In genomic region chr7:16268821-16269768, GRCh38 we compare ENCODE assay signal across 15 cellular contexts.
DNase-seq lines count a peak whose midpoint lies in the region; ATAC-seq, FAIRE-seq and TF ChIP-seq lines count a peak whose summit lies in the region.
"Had no signal": no experiment of that assay in that cellular context is flagged by ENCODE, and none has a peak within 500 bp of the region (broad histone marks: within the 10 kb centered on the region; RNA-seq: fewer than 3 reads in every experiment).

No MANE protein-coding gene starts in this region.

- no peaks in the 10 kb centered on the region for H3K36me3 ChIP-seq in pancreas
- H3K36me3 ChIP-seq: colonic mucosa, suprapubic skin had no signal

- no peak overlapping the region; the same call in 1 of the 2 replicates for H3K27ac Mint-ChIP-seq in HFFc6
- H3K27ac Mint-ChIP-seq: nephron progenitor cell had no signal

- no peak overlapping the region for H3K4me3 ChIP-seq in pancreas
- H3K4me3 ChIP-seq: colonic mucosa, suprapubic skin had no signal

- intact Hi-C loops in pancreas (cut with DNase I): no loop called here

- H3K27me3 Mint-ChIP-seq in HFFc6 (ENCODE audit: insufficient read depth): no peaks in the 10 kb centered on the region

- H3K36me3 Mint-ChIP-seq in HFFc6 (ENCODE audit: low read depth): no peaks in the 10 kb centered on the region

- DNase-seq in AG08396 (ENCODE audit: low spot score) (peak; percentile 6), HFFc6 (peak; percentile 48), foreskin keratinocyte (peak; percentile 83 to 91), NCI-H1048 (lab: John Stamatoyannopoulos, UW) (no peak), ureter (ENCODE audit: low spot score) (no peak), pancreas (no peak)
- DNase-seq in activated CD8-positive, alpha-beta memory T cell treated with anti-CD3 and anti-CD28 coated beads, Interleukin-2, amount 50 U/mL, for 48 hours: no peak
- DNase-seq: colonic mucosa, COR-L47, NCI-H345, nephron progenitor cell, T-helper 1 cell had no signal

- 80 to 82% methylated on average over 12 of the region's 12 CpGs for WGBS in pancreas, 2 donors

- H3K27me3 ChIP-seq in foreskin keratinocyte (no peaks in the 10 kb centered on the region), pancreas (no peaks in the 10 kb centered on the region)
- H3K27me3 ChIP-seq: colonic mucosa, suprapubic skin had no signal

- no peaks in the 10 kb centered on the region for H3K9me3 Mint-ChIP-seq in HFFc6
- H3K9me3 Mint-ChIP-seq: nephron progenitor cell had no signal

- H3K4me1 Mint-ChIP-seq in HFFc6 (ENCODE audit: low read depth): peaks cover 18% of the 10 kb centered on the region
- H3K4me1 Mint-ChIP-seq: nephron progenitor cell had no signal

- TF ChIP-seq CTCF in HFFc6 (IDR thresholded peaks at IDR 0.05): no peak
- TF ChIP-seq CTCF in foreskin keratinocyte (conservative IDR thresholded peaks at IDR 0.05): no peak
- no peak for TF ChIP-seq CTCF in pancreas (IDR thresholded peaks at IDR 0.05)

- H3K4me3 Mint-ChIP-seq in HFFc6: no peak overlapping the region
- H3K4me3 Mint-ChIP-seq: nephron progenitor cell had no signal

- H3K27ac ChIP-seq in foreskin keratinocyte (no peak overlapping the region), pancreas (no peak overlapping the region)
- H3K27ac ChIP-seq: colonic mucosa, HL-60, suprapubic skin had no signal

- H3K4me1 ChIP-seq in foreskin keratinocyte (peaks cover 6% of the 10 kb centered on the region), pancreas (no peaks in the 10 kb centered on the region)
- H3K4me1 ChIP-seq: colonic mucosa, suprapubic skin had no signal

- ATAC-seq in SK-N-SH treated with all-trans-retinoic acid at 6 μM for 48 hours (peak; percentile 91), foreskin keratinocyte (peak; percentile 99), pancreas (no peak)

- no peaks in the 10 kb centered on the region for H3K9me3 ChIP-seq in pancreas
- H3K9me3 ChIP-seq: colonic mucosa, suprapubic skin had no signal

- FAIRE-seq in pancreas (lab: Jason Lieb, UNC): no peak

TF ChIP-seq in SK-N-SH treated with all-trans-retinoic acid at 6 μM for 48 hours, 23 proteins besides CTCF, POLR2A, EP300 and RAD21 (continues in another document):
- TF ChIP-seq ISL1 (CRISPR knock-in tag; IDR thresholded peaks at IDR 0.05): peak; percentile 95
- no peak for TF ChIP-seq ESRRG (CRISPR knock-in tag; IDR thresholded peaks at IDR 0.05)
- TF ChIP-seq GLIS3 (CRISPR knock-in tag; IDR thresholded peaks at IDR 0.05): peak; percentile 89; the same call in 1 of the 2 replicates
- TF ChIP-seq, protein P1, sequence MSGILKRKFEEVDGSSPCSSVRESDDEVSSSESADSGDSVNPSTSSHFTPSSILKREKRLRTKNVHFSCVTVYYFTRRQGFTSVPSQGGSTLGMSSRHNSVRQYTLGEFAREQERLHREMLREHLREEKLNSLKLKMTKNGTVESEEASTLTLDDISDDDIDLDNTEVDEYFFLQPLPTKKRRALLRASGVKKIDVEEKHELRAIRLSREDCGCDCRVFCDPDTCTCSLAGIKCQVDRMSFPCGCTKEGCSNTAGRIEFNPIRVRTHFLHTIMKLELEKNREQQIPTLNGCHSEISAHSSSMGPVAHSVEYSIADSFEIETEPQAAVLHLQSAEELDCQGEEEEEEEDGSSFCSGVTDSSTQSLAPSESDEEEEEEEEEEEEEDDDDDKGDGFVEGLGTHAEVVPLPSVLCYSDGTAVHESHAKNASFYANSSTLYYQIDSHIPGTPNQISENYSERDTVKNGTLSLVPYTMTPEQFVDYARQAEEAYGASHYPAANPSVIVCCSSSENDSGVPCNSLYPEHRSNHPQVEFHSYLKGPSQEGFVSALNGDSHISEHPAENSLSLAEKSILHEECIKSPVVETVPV (CRISPR knock-in tag; IDR thresholded peaks at IDR 0.05): no peak
- TF ChIP-seq BACH2 (CRISPR knock-in tag; IDR thresholded peaks at IDR 0.05; ENCODE audit: borderline replicate concordance): no peak
- peak; percentile 47; the same call in 1 of the 2 replicates for TF ChIP-seq TCF4 (CRISPR knock-in tag; IDR thresholded peaks at IDR 0.05; ENCODE audit: borderline replicate concordance)
- TF ChIP-seq CREB5 (CRISPR knock-in tag; IDR thresholded peaks at IDR 0.05; ENCODE audit: low read depth): peak; percentile 86
- peak; percentile 57; the same call in 1 of the 2 replicates for TF ChIP-seq SNAI2 (CRISPR knock-in tag; IDR thresholded peaks at IDR 0.05)
- no peak for TF ChIP-seq ARNTL (CRISPR knock-in tag; IDR thresholded peaks at IDR 0.05; ENCODE audit: borderline replicate concordance, low read depth)
- no peak for TF ChIP-seq ZNF70 (CRISPR knock-in tag; IDR thresholded peaks at IDR 0.05)
- TF ChIP-seq, protein P2, sequence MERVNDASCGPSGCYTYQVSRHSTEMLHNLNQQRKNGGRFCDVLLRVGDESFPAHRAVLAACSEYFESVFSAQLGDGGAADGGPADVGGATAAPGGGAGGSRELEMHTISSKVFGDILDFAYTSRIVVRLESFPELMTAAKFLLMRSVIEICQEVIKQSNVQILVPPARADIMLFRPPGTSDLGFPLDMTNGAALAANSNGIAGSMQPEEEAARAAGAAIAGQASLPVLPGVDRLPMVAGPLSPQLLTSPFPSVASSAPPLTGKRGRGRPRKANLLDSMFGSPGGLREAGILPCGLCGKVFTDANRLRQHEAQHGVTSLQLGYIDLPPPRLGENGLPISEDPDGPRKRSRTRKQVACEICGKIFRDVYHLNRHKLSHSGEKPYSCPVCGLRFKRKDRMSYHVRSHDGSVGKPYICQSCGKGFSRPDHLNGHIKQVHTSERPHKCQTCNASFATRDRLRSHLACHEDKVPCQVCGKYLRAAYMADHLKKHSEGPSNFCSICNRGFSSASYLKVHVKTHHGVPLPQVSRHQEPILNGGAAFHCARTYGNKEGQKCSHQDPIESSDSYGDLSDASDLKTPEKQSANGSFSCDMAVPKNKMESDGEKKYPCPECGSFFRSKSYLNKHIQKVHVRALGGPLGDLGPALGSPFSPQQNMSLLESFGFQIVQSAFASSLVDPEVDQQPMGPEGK (CRISPR knock-in tag; IDR thresholded peaks at IDR 0.05; ENCODE audit: borderline replicate concordance): peak; percentile 80; the same call in 1 of the 2 replicates
- peak; percentile 91; the same call in 1 of the 2 replicates for TF ChIP-seq TOX (CRISPR knock-in tag; IDR thresholded peaks at IDR 0.05; ENCODE audit: borderline replicate concordance)
- TF ChIP-seq, protein P3, sequence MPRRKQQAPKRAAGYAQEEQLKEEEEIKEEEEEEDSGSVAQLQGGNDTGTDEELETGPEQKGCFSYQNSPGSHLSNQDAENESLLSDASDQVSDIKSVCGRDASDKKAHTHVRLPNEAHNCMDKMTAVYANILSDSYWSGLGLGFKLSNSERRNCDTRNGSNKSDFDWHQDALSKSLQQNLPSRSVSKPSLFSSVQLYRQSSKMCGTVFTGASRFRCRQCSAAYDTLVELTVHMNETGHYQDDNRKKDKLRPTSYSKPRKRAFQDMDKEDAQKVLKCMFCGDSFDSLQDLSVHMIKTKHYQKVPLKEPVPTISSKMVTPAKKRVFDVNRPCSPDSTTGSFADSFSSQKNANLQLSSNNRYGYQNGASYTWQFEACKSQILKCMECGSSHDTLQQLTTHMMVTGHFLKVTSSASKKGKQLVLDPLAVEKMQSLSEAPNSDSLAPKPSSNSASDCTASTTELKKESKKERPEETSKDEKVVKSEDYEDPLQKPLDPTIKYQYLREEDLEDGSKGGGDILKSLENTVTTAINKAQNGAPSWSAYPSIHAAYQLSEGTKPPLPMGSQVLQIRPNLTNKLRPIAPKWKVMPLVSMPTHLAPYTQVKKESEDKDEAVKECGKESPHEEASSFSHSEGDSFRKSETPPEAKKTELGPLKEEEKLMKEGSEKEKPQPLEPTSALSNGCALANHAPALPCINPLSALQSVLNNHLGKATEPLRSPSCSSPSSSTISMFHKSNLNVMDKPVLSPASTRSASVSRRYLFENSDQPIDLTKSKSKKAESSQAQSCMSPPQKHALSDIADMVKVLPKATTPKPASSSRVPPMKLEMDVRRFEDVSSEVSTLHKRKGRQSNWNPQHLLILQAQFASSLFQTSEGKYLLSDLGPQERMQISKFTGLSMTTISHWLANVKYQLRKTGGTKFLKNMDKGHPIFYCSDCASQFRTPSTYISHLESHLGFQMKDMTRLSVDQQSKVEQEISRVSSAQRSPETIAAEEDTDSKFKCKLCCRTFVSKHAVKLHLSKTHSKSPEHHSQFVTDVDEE (CRISPR knock-in tag; IDR thresholded peaks at IDR 0.05): no peak; the same call in 1 of the 2 replicates
- TF ChIP-seq ZFP3 (CRISPR knock-in tag; IDR thresholded peaks at IDR 0.05): peak; percentile 77; the same call in 1 of the 2 replicates
- peak; percentile 54; the same call in 1 of the 2 replicates for TF ChIP-seq ZC3H10 (CRISPR knock-in tag; IDR thresholded peaks at IDR 0.05)
- no peak for TF ChIP-seq ZNF565 (CRISPR knock-in tag; conservative IDR thresholded peaks at IDR 0.05; ENCODE audit: low read depth)
- TF ChIP-seq, protein P4, sequence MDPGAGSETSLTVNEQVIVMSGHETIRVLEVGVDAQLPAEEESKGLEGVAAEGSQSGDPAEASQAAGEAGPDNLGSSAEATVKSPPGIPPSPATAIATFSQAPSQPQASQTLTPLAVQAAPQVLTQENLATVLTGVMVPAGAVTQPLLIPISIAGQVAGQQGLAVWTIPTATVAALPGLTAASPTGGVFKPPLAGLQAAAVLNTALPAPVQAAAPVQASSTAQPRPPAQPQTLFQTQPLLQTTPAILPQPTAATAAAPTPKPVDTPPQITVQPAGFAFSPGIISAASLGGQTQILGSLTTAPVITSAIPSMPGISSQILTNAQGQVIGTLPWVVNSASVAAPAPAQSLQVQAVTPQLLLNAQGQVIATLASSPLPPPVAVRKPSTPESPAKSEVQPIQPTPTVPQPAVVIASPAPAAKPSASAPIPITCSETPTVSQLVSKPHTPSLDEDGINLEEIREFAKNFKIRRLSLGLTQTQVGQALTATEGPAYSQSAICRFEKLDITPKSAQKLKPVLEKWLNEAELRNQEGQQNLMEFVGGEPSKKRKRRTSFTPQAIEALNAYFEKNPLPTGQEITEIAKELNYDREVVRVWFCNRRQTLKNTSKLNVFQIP (CRISPR knock-in tag; IDR thresholded peaks at IDR 0.05; ENCODE audit: borderline replicate concordance, low read depth): no peak
- TF ChIP-seq ZNF8 (CRISPR knock-in tag; IDR thresholded peaks at IDR 0.05): peak; percentile 8; the same call in 1 of the 2 replicates
- TF ChIP-seq OSR1 (CRISPR knock-in tag; IDR thresholded peaks at IDR 0.05): no peak

Comparison
In these comparisons a context has a peak if more than half of its experiments do, and no peak if none do; other contexts are left out.
1. DNase-seq: peak in AG08396 (single experiment), HFFc6 (single experiment) and foreskin keratinocyte (2 of 2); none in NCI-H1048 (single experiment), ureter (single experiment), pancreas (0 of 6) and activated CD8-positive, alpha-beta memory T cell treated with anti-CD3 and anti-CD28 coated beads, Interleukin-2, amount 50 U/mL, for 48 hours (single experiment).
2. ATAC-seq: peak in SK-N-SH treated with all-trans-retinoic acid at 6 μM for 48 hours (single experiment) and foreskin keratinocyte (single experiment); none in pancreas (0 of 4).